7 cellular contexts compared by ENCODE assay signal in genomic region chr2:139228276-139228675, GRCh38.
"Had no signal": no experiment of that assay in that cellular context is flagged by ENCODE, and none has a peak within 500 bp of the region (broad histone marks: within the 10 kb centered on the region; RNA-seq: fewer than 3 reads in every experiment).

No MANE protein-coding gene starts in this region.

- H3K4me3 Mint-ChIP-seq: GM23338, HFFc6 had no signal

- H3K9me3 Mint-ChIP-seq: GM23338 had no signal

- H2AFZ ChIP-seq: GM23338 had no signal

- ATAC-seq: GM23338, HCT116, K562 had no signal

- H3K4me3 ChIP-seq: GM23338, K562 had no signal

- H3K4me2 ChIP-seq: GM23338 had no signal

- DNase-seq: H7, HFFc6, IMR-90, KG1 had no signal

- H3K27ac Mint-ChIP-seq: GM23338, HFFc6 had no signal
